Comparison of ENCODE assay signal across 7 cellular contexts in the genomic region with DNA sequence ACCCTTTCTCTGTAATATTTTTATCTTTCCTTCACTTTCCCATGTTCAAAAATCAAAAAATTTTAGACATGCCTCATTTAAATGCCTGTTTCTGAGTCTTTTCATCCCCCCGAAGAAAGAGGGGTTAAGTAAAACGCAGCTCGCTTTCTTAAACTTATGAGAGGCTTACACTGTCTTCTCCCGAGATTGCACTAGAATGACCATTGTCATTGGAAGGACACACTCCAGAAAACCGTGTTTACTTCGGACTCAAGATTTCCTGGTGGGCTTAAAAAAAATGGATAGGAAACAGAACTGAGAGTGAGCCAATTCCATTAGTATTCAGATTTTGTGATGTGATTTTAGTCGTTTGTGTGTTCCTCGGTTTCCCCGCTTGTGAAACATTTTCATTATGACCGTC. TPM values are rescaled to one million over a fixed set of nuclear protein-coding genes. Genes with fewer than 3 reads are reported as not detected.
DNase-seq lines count a peak whose midpoint lies in the region; ATAC-seq, FAIRE-seq and TF ChIP-seq lines count a peak whose summit lies in the region.

No MANE protein-coding gene starts in this region.

- H3K27ac Mint-ChIP-seq in activated T-helper 2 cell treated with anti-CD3 and anti-CD28 coated beads, Interferon-gamma antibody, Interleukin-2, Interleukin-4, amounts not matched to agents 10 μg/mL and 5 μg/mL and 100 μg/mL, durations not matched to agents 14 hours and 24 hours and 36 hours, result peak overlapping the region; percentile 8
- H3K27ac Mint-ChIP-seq in stimulated activated naive CD8-positive, alpha-beta T cell treated with anti-CD3 and anti-CD28 coated beads, Interleukin-15, amount 100 ng/mL, for 72 hours, result peak overlapping the region in 1 of 2 donors; percentile 82

- no peaks in the 10 kb centered on the region for H3K36me3 ChIP-seq in keratinocyte (ENCODE audit: control insufficient read depth in 2 of 2, extremely low read depth in 1 of 2, insufficient read depth in 2 of 2, low read length in 2 of 2)

- no peaks in the 10 kb centered on the region for H3K9me3 ChIP-seq in keratinocyte (ENCODE audit: control insufficient read depth, low read depth, low read length)

- dilution Hi-C loops in keratinocyte (cut with MboI; ENCODE audit: extremely low pct_ligation_motif_present, low sequenced_read_pairs), result no loop called here

- peak overlapping the region; percentile 86 for H3K9ac ChIP-seq in keratinocyte (ENCODE audit: control insufficient read depth, extremely low read depth, insufficient read depth, low read length)

- peaks cover 15% of the 10 kb centered on the region for H3K4me1 ChIP-seq in keratinocyte (ENCODE audit: control insufficient read depth, extremely low read depth, insufficient read depth, low read length)

- H3K4me3 ChIP-seq in keratinocyte (ENCODE audit: control insufficient read depth in 2 of 3, extremely low read depth in 1 of 3, insufficient read depth in 2 of 3, low read depth in 1 of 3, low read length in 3 of 3), result peak overlapping the region; percentile 86 to 93 (median 93)

- ATAC-seq in stimulated activated naive CD8-positive, alpha-beta T cell treated with anti-CD3 and anti-CD28 coated beads, Interleukin-15, amount 100 ng/mL, for 72 hours, result no peak
- ATAC-seq in GM21360 (IDR thresholded peaks at IDR 0.05; ENCODE audit: unreplicated experiment), result no peak
- ATAC-seq in HG03097 (IDR thresholded peaks at IDR 0.05; ENCODE audit: low FRiP score, unreplicated experiment), result no peak
- no peak for ATAC-seq in GM19467 (IDR thresholded peaks at IDR 0.05; ENCODE audit: unreplicated experiment)

- intact Hi-C loops in activated T-helper 2 cell treated with anti-CD3 and anti-CD28 coated beads, Interferon-gamma antibody, Interleukin-2, Interleukin-4, amounts not matched to agents 10 μg/mL and 5 μg/mL and 100 μg/mL, durations not matched to agents 14 hours and 24 hours and 36 hours (cut with micrococcal nuclease), result loop anchor here (5.0 kb wide), 1 partner anchor 734 kb away; no protein-coding TSS in a partner anchor

- peak overlapping the region; percentile 93 for H3K4me2 ChIP-seq in keratinocyte (ENCODE audit: control insufficient read depth, extremely low read depth, insufficient read depth, low read depth, low read length)

- H3K79me2 ChIP-seq in keratinocyte (ENCODE audit: control insufficient read depth, insufficient read depth, low read length), result peaks cover 23% of the 10 kb centered on the region

- peaks cover 39% of the 10 kb centered on the region for H3K27me3 Mint-ChIP-seq in activated T-helper 2 cell treated with anti-CD3 and anti-CD28 coated beads, Interferon-gamma antibody, Interleukin-2, Interleukin-4, amounts not matched to agents 10 μg/mL and 5 μg/mL and 100 μg/mL, durations not matched to agents 14 hours and 24 hours and 36 hours (ENCODE audit: low read depth)
- H3K27me3 Mint-ChIP-seq in stimulated activated naive CD8-positive, alpha-beta T cell treated with anti-CD3 and anti-CD28 coated beads, Interleukin-15, amount 100 ng/mL, for 72 hours, result peaks cover 44% of the 10 kb centered on the region

- TF ChIP-seq CTCF in keratinocyte (optimal IDR thresholded peaks at IDR 0.05 in 1 of 3, IDR thresholded peaks at IDR 0.05 in 1 of 3, conservative IDR thresholded peaks at IDR 0.05 in 1 of 3; ENCODE audit: extremely low read depth in 1 of 3, insufficient read depth in 2 of 3, low read length in 3 of 3), result no peak

- no peaks in the 10 kb centered on the region for H3K9me3 Mint-ChIP-seq in activated T-helper 2 cell treated with anti-CD3 and anti-CD28 coated beads, Interferon-gamma antibody, Interleukin-2, Interleukin-4, amounts not matched to agents 10 μg/mL and 5 μg/mL and 100 μg/mL, durations not matched to agents 14 hours and 24 hours and 36 hours
- no peaks in the 10 kb centered on the region for H3K9me3 Mint-ChIP-seq in stimulated activated naive CD8-positive, alpha-beta T cell treated with anti-CD3 and anti-CD28 coated beads, Interleukin-15, amount 100 ng/mL, for 72 hours

- DNase-seq in HT-29 (ENCODE audit: low spot score) (peak; percentile 14), keratinocyte (ENCODE audit: low read depth, low spot score) (no peak)
- DNase-seq in activated T-helper 2 cell treated with anti-CD3 and anti-CD28 coated beads, Interferon-gamma antibody, Interleukin-2, Interleukin-4, amounts not matched to agents 10 μg/mL and 5 μg/mL and 100 μg/mL, durations not matched to agents 14 hours and 24 hours and 36 hours (ENCODE audit: low spot score), result no peak
- no peak for DNase-seq in stimulated activated naive CD8-positive, alpha-beta T cell treated with anti-CD3 and anti-CD28 coated beads, Interleukin-15, amount 100 ng/mL, for 72 hours

- H4K20me1 ChIP-seq in keratinocyte (ENCODE audit: control insufficient read depth, extremely low read depth, insufficient read depth, low read length), result no peaks in the 10 kb centered on the region

- no peaks in the 10 kb centered on the region for H3K9me1 ChIP-seq in keratinocyte (ENCODE audit: control insufficient read depth, extremely low read depth, insufficient read depth, low read length)

- FAIRE-seq in keratinocyte (lab: Jason Lieb, UNC), result no peak

- H3K4me3 Mint-ChIP-seq in activated T-helper 2 cell treated with anti-CD3 and anti-CD28 coated beads, Interferon-gamma antibody, Interleukin-2, Interleukin-4, amounts not matched to agents 10 μg/mL and 5 μg/mL and 100 μg/mL, durations not matched to agents 14 hours and 24 hours and 36 hours (ENCODE audit: low read depth), result peak overlapping the region; percentile 100
- peak overlapping the region; percentile 90 to 91 for H3K4me3 Mint-ChIP-seq in stimulated activated naive CD8-positive, alpha-beta T cell treated with anti-CD3 and anti-CD28 coated beads, Interleukin-15, amount 100 ng/mL, for 72 hours

- peaks cover 12% of the 10 kb centered on the region for H3K36me3 Mint-ChIP-seq in activated T-helper 2 cell treated with anti-CD3 and anti-CD28 coated beads, Interferon-gamma antibody, Interleukin-2, Interleukin-4, amounts not matched to agents 10 μg/mL and 5 μg/mL and 100 μg/mL, durations not matched to agents 14 hours and 24 hours and 36 hours (ENCODE audit: low read depth)

- H2AFZ ChIP-seq in keratinocyte (ENCODE audit: control insufficient read depth, low read length), result peak overlapping the region; percentile 64

- peak overlapping the region; percentile 72 for H3K27ac ChIP-seq in keratinocyte (ENCODE audit: control insufficient read depth, insufficient read depth, low read length)

- H3K27me3 ChIP-seq in keratinocyte (ENCODE audit: control insufficient read depth, extremely low read depth, insufficient read depth, low read length), result no peaks in the 10 kb centered on the region

- peaks cover 20% of the 10 kb centered on the region for H3K4me1 Mint-ChIP-seq in activated T-helper 2 cell treated with anti-CD3 and anti-CD28 coated beads, Interferon-gamma antibody, Interleukin-2, Interleukin-4, amounts not matched to agents 10 μg/mL and 5 μg/mL and 100 μg/mL, durations not matched to agents 14 hours and 24 hours and 36 hours (ENCODE audit: low read depth)
- peaks cover 27% of the 10 kb centered on the region for H3K4me1 Mint-ChIP-seq in stimulated activated naive CD8-positive, alpha-beta T cell treated with anti-CD3 and anti-CD28 coated beads, Interleukin-15, amount 100 ng/mL, for 72 hours

RNA-seq across cellular contexts. Expression of a gene that starts 1.3 kb away (rescaled TPM):
- 6.9 and 9.8 TPM in 2 replicates for total RNA-seq in HT-29 (2014; rRNA removed; shearing (Covaris generic))
- total RNA-seq in activated T-helper 2 cell treated with anti-CD3 and anti-CD28 coated beads, Interferon-gamma antibody, Interleukin-2, Interleukin-4, amounts not matched to agents 10 μg/mL and 5 μg/mL and 100 μg/mL, durations not matched to agents 14 hours and 24 hours and 36 hours, result 7.2 and 7.5 TPM in 2 replicates
- polyA plus RNA-seq in keratinocyte, result 5.4 to 6.9 TPM (median 5.5 TPM) in 3 replicates
- 15.3 TPM for polyA plus RNA-seq in keratinocyte (2011; ENCODE audit: low read depth)
- polyA plus RNA-seq in keratinocyte (2011; cell fraction: cytosol; rRNA removed), result 1.6 and 2.5 TPM in 2 replicates
- 10.0 and 14.5 TPM in 2 replicates for polyA plus RNA-seq in keratinocyte (2011; cell fraction: nucleus; rRNA removed)
- polyA plus RNA-seq in keratinocyte (2012; ENCODE audit: low replicate concordance), result 4.5 and 4.8 TPM in 2 replicates
- 7.9 to 21.2 TPM (median 11.8 TPM) in 3 replicates for polyA minus RNA-seq in keratinocyte
- polyA minus RNA-seq in keratinocyte (2011; cell fraction: cytosol; rRNA and poly(A)+ RNA removed), result 5.6 TPM
- 23.3 and 37.2 TPM in 2 replicates for polyA minus RNA-seq in keratinocyte (2011; cell fraction: nucleus; rRNA and poly(A)+ RNA removed)

RNA-seq across cellular contexts. Expression of a gene that starts 58.5 kb away (rescaled TPM):
- 2.7 and 3.7 TPM in 2 replicates for total RNA-seq in HT-29 (2014; rRNA removed; shearing (Covaris generic))
- 3.2 and 3.9 TPM in 2 replicates for total RNA-seq in activated T-helper 2 cell treated with anti-CD3 and anti-CD28 coated beads, Interferon-gamma antibody, Interleukin-2, Interleukin-4, amounts not matched to agents 10 μg/mL and 5 μg/mL and 100 μg/mL, durations not matched to agents 14 hours and 24 hours and 36 hours
- polyA plus RNA-seq in keratinocyte, result 4.2 to 8.3 TPM (median 7.4 TPM) in 3 replicates
- polyA plus RNA-seq in keratinocyte (2011; ENCODE audit: low read depth), result 1.6 TPM
- 2.9 and 6.7 TPM in 2 replicates for polyA plus RNA-seq in keratinocyte (2011; cell fraction: cytosol; rRNA removed)
- 5.1 and 6.3 TPM in 2 replicates for polyA plus RNA-seq in keratinocyte (2011; cell fraction: nucleus; rRNA removed)
- polyA plus RNA-seq in keratinocyte (2012; ENCODE audit: low replicate concordance), result 2.9 and 4.4 TPM in 2 replicates
- 3.2 to 12.5 TPM (median 10.1 TPM) in 3 replicates for polyA minus RNA-seq in keratinocyte
- 2.7 TPM for polyA minus RNA-seq in keratinocyte (2011; cell fraction: cytosol; rRNA and poly(A)+ RNA removed)
- 5.4 and 8.9 TPM in 2 replicates for polyA minus RNA-seq in keratinocyte (2011; cell fraction: nucleus; rRNA and poly(A)+ RNA removed)
